Comparison of ENCODE assay signal across 8 cellular contexts in genomic region chr10:68957284-68957615, GRCh38.
A peak's percentile ranks its signal among the peaks of the same experiment; 100 is the strongest.
DNase-seq lines count a peak whose midpoint lies in the region; ATAC-seq and TF ChIP-seq lines count a peak whose summit lies in the region.

No MANE protein-coding gene starts in this region.

- H3K9ac ChIP-seq in HUES48 (ENCODE audit: low read depth, low read length) (peak overlapping the region; percentile 95), mucosa of stomach (ENCODE audit: low read length) (peak overlapping the region; percentile 54)

- H3K9me3 ChIP-seq in HUES48 (ENCODE audit: control insufficient read depth, insufficient read depth, low read length) (no peaks in the 10 kb centered on the region), mucosa of stomach (ENCODE audit: control insufficient read depth, low read length) (no peaks in the 10 kb centered on the region)

- H3K4me3 ChIP-seq in ACC112 (ENCODE audit: low read depth, low read length) = peak overlapping the region; percentile 88
- peak overlapping the region; percentile 87 for H3K4me3 ChIP-seq in HUES48 (ENCODE audit: low read depth, low read length)
- peak overlapping the region; percentile 98 to 99 for H3K4me3 ChIP-seq in cardiac fibroblast (replicated peaks in 1 of 2; ENCODE audit: low read depth in 2 of 2, low read length in 2 of 2)
- H3K4me3 ChIP-seq in mucosa of stomach (ENCODE audit: low read length) = peak overlapping the region; percentile 47

- TF ChIP-seq CTCF in cardiac fibroblast (IDR thresholded peaks at IDR 0.05; ENCODE audit: low read depth, low read length) = no peak

- H3K4me1 ChIP-seq in ACC112 (ENCODE audit: control insufficient read depth, insufficient read depth, low read length, unreplicated experiment) = peaks cover 34% of the 10 kb centered on the region
- H3K4me1 ChIP-seq in HUES48 (ENCODE audit: control insufficient read depth, insufficient read depth, low read length) = no peaks in the 10 kb centered on the region; the same call in 1 of the 2 replicates
- peaks cover 7% of the 10 kb centered on the region for H3K4me1 ChIP-seq in mucosa of stomach (ENCODE audit: control insufficient read depth, insufficient read depth, low read length)

- peaks cover 62% of the 10 kb centered on the region for H3K79me2 ChIP-seq in ACC112 (ENCODE audit: control insufficient read depth, insufficient read depth, low read length, unreplicated experiment)

- H3K27me3 ChIP-seq in ACC112 (ENCODE audit: insufficient read depth, low read length) = no peaks in the 10 kb centered on the region
- no peaks in the 10 kb centered on the region for H3K27me3 ChIP-seq in HUES48 (ENCODE audit: control insufficient read depth, insufficient read depth, low read length)
- no peaks in the 10 kb centered on the region for H3K27me3 ChIP-seq in mucosa of stomach (ENCODE audit: control insufficient read depth, insufficient read depth, low read length)

- H2AFZ ChIP-seq in ACC112 (ENCODE audit: low read length, unreplicated experiment) = no peak overlapping the region

- ATAC-seq in GM19463 (IDR thresholded peaks at IDR 0.05; ENCODE audit: unreplicated experiment) (no peak), GM21576 (IDR thresholded peaks at IDR 0.05; ENCODE audit: unreplicated experiment) (no peak)

- H3K36me3 ChIP-seq in ACC112 (ENCODE audit: insufficient read depth, low read length) (peaks cover 28% of the 10 kb centered on the region), HUES48 (ENCODE audit: control insufficient read depth, insufficient read depth, low read length) (peaks cover 37% of the 10 kb centered on the region), mucosa of stomach (ENCODE audit: control insufficient read depth, insufficient read depth, low read length) (no peaks in the 10 kb centered on the region)

- no peak for DNase-seq in cardiac fibroblast (ENCODE audit: low read depth in 2 of 2)
- no peak for DNase-seq in T1000 (lab: John Stamatoyannopoulos, UW)
- no peak for DNase-seq in NCI-H2227 (lab: John Stamatoyannopoulos, UW; ENCODE audit: unreplicated experiment)

- H3K27ac ChIP-seq in ACC112 (ENCODE audit: low read depth, low read length) (peak overlapping the region; percentile 82), HUES48 (ENCODE audit: low read depth, low read length) (peak overlapping the region; percentile 66)

Comparison
In these comparisons a context has a peak if more than half of its experiments do, and no peak if none do; other contexts are left out.
1. H3K4me3 ChIP-seq: peak in every context shown above with its lines; median percentile 98 in cardiac fibroblast; 88 in ACC112; 87 in HUES48; 47 in mucosa of stomach.